In the genomic region with DNA sequence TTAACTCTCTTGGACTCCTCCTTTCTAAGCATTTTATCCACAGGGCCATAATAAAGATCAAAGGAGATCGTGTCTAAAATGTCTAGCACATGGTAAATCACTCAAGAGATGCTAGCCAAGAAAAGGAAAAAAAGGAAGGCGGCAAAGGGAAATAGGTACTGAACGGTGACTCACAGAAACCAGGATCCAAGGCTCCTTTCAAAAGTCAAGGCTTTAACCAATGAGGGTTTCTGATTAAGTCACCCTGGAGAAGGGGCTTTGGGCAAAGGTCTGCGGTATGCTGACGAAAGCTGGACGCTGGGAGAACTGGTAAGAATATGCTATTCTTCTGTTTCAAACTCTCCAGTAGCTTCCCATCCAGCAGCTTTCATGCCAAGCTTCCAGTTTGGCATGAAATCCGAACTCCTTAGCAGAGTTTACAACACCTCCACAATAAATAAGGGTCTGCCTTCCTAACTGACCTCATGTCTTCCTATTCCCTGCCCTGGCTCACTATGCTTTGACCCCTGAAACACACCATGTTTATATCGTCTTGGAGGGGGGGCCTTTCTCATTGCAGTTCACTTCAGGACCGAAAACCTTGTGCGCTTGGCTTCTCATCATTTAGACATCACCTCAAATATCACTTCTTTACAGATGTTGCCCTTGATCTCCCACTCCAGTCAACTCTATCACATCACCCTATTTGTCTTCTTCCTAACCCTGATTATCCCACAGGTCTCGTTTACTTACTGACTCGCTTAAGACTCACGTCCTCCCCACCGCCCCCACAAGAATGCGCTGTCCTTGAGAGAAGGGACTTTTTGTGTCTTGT, we compare ENCODE assay signal across 1 cellular context.
A peak's percentile ranks its signal among the peaks of the same experiment; 100 is the strongest.
TF ChIP-seq lines count a peak whose summit lies in the region.

No MANE protein-coding gene starts in this region.

TF ChIP-seq in HepG2, 621 proteins besides CTCF, POLR2A, EP300 and RAD21 (continues in another document):
- TF ChIP-seq SETDB1 (CRISPR knock-in tag; IDR thresholded peaks at IDR 0.05; ENCODE audit: borderline replicate concordance) (no peak), SMAD3 (CRISPR knock-in tag; IDR thresholded peaks at IDR 0.05) (0 out of 2 replicates have a peak, but pooled peaks have one; percentile 14), ZNF709 (CRISPR knock-in tag; IDR thresholded peaks at IDR 0.05) (no peak), KLF9 (CRISPR knock-in tag; IDR thresholded peaks at IDR 0.05; ENCODE audit: low read depth) (0 out of 2 replicates have a peak, but pooled peaks have one; percentile 5), GLI4 (CRISPR knock-in tag; IDR thresholded peaks at IDR 0.05; ENCODE audit: borderline replicate concordance) (0 out of 2 replicates have a peak, but pooled peaks have one; percentile 11), ZBTB38 (CRISPR knock-in tag; IDR thresholded peaks at IDR 0.05) (no peak), KDM2A (CRISPR knock-in tag; IDR thresholded peaks at IDR 0.05; ENCODE audit: borderline replicate concordance, low read depth) (no peak), GATAD2A (CRISPR knock-in tag; IDR thresholded peaks at IDR 0.05) (0 out of 2 replicates have a peak, but pooled peaks have one; percentile 33), ZNF432 (CRISPR knock-in tag; IDR thresholded peaks at IDR 0.05; ENCODE audit: borderline replicate concordance) (no peak), ZNF124 (CRISPR knock-in tag; IDR thresholded peaks at IDR 0.05) (0 out of 2 replicates have a peak, but pooled peaks have one; percentile 11), DNMT3B (CRISPR knock-in tag; conservative IDR thresholded peaks at IDR 0.05) (0 out of 2 replicates have a peak, but pooled peaks have one; percentile 39), TARDBP (CRISPR knock-in tag; IDR thresholded peaks at IDR 0.05) (no peak), ZNF570 (CRISPR knock-in tag; IDR thresholded peaks at IDR 0.05; ENCODE audit: borderline replicate concordance) (no peak), KDM3A (CRISPR knock-in tag; IDR thresholded peaks at IDR 0.05; ENCODE audit: low read depth) (no peak), ZKSCAN8 (CRISPR knock-in tag; IDR thresholded peaks at IDR 0.05; ENCODE audit: borderline replicate concordance) (no peak), ZFP82 (CRISPR knock-in tag; IDR thresholded peaks at IDR 0.05; ENCODE audit: borderline replicate concordance) (0 out of 2 replicates have a peak, but pooled peaks have one; percentile 3), REXO4 (CRISPR knock-in tag; IDR thresholded peaks at IDR 0.05; ENCODE audit: borderline replicate concordance) (no peak), ZNF207 (IDR thresholded peaks at IDR 0.05; ENCODE audit: borderline replicate concordance) (no peak), TEAD2 (CRISPR knock-in tag; IDR thresholded peaks at IDR 0.05) (no peak), FOXC1 (CRISPR knock-in tag; IDR thresholded peaks at IDR 0.05; ENCODE audit: borderline replicate concordance) (no peak), GPN1 (CRISPR knock-in tag; IDR thresholded peaks at IDR 0.05; ENCODE audit: borderline replicate concordance) (no peak), ERF (CRISPR knock-in tag; IDR thresholded peaks at IDR 0.05) (no peak), FOXA1 (IDR thresholded peaks at IDR 0.05) (no peak), FOXA1 (CRISPR knock-in tag; IDR thresholded peaks at IDR 0.05) (peak; percentile 70), ZNF564 (CRISPR knock-in tag; IDR thresholded peaks at IDR 0.05) (no peak), ZEB1 (IDR thresholded peaks at IDR 0.05; ENCODE audit: insufficient replicate concordance, low read depth) (no peak), ADNP (CRISPR knock-in tag; IDR thresholded peaks at IDR 0.05) (no peak), RXRB (CRISPR knock-in tag; IDR thresholded peaks at IDR 0.05; ENCODE audit: borderline replicate concordance) (no peak), TAF1 (CRISPR knock-in tag; IDR thresholded peaks at IDR 0.05) (no peak), ZBTB7B (CRISPR knock-in tag; IDR thresholded peaks at IDR 0.05) (no peak), SIX4 (CRISPR knock-in tag; IDR thresholded peaks at IDR 0.05) (0 out of 2 replicates have a peak, but pooled peaks have one; percentile 40), ZNF776 (CRISPR knock-in tag; IDR thresholded peaks at IDR 0.05) (no peak)
- TF ChIP-seq, protein P1, sequence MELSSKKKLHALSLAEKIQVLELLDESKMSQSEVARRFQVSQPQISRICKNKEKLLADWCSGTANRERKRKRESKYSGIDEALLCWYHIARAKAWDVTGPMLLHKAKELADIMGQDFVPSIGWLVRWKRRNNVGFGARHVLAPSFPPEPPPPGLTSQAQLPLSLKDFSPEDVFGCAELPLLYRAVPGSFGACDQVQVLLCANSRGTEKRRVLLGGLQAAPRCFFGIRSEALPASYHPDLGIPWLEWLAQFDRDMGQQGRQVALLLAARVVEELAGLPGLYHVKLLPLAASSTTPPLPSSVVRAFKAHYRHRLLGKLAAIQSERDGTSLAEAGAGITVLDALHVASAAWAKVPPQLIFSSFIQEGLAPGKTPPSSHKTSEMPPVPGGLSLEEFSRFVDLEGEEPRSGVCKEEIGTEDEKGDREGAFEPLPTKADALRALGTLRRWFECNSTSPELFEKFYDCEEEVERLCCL (CRISPR knock-in tag; IDR thresholded peaks at IDR 0.05; ENCODE audit: borderline replicate concordance): peak; percentile 78; the same call in 1 of the 2 replicates
- TF ChIP-seq, protein P2, sequence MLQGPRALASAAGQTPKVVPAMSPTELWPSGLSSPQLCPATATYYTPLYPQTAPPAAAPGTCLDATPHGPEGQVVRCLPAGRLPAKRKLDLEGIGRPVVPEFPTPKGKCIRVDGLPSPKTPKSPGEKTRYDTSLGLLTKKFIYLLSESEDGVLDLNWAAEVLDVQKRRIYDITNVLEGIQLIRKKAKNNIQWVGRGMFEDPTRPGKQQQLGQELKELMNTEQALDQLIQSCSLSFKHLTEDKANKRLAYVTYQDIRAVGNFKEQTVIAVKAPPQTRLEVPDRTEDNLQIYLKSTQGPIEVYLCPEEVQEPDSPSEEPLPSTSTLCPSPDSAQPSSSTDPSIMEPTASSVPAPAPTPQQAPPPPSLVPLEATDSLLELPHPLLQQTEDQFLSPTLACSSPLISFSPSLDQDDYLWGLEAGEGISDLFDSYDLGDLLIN (CRISPR knock-in tag; IDR thresholded peaks at IDR 0.05; ENCODE audit: borderline replicate concordance): no peak
- TF ChIP-seq, protein P3, sequence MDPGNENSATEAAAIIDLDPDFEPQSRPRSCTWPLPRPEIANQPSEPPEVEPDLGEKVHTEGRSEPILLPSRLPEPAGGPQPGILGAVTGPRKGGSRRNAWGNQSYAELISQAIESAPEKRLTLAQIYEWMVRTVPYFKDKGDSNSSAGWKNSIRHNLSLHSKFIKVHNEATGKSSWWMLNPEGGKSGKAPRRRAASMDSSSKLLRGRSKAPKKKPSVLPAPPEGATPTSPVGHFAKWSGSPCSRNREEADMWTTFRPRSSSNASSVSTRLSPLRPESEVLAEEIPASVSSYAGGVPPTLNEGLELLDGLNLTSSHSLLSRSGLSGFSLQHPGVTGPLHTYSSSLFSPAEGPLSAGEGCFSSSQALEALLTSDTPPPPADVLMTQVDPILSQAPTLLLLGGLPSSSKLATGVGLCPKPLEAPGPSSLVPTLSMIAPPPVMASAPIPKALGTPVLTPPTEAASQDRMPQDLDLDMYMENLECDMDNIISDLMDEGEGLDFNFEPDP (CRISPR knock-in tag; conservative IDR thresholded peaks at IDR 0.05): 0 out of 2 replicates have a peak, but pooled peaks have one; percentile 23
- TF ChIP-seq, protein P4, sequence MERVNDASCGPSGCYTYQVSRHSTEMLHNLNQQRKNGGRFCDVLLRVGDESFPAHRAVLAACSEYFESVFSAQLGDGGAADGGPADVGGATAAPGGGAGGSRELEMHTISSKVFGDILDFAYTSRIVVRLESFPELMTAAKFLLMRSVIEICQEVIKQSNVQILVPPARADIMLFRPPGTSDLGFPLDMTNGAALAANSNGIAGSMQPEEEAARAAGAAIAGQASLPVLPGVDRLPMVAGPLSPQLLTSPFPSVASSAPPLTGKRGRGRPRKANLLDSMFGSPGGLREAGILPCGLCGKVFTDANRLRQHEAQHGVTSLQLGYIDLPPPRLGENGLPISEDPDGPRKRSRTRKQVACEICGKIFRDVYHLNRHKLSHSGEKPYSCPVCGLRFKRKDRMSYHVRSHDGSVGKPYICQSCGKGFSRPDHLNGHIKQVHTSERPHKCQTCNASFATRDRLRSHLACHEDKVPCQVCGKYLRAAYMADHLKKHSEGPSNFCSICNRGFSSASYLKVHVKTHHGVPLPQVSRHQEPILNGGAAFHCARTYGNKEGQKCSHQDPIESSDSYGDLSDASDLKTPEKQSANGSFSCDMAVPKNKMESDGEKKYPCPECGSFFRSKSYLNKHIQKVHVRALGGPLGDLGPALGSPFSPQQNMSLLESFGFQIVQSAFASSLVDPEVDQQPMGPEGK (CRISPR knock-in tag; IDR thresholded peaks at IDR 0.05): peak; percentile 75
- TF ChIP-seq, protein P5, sequence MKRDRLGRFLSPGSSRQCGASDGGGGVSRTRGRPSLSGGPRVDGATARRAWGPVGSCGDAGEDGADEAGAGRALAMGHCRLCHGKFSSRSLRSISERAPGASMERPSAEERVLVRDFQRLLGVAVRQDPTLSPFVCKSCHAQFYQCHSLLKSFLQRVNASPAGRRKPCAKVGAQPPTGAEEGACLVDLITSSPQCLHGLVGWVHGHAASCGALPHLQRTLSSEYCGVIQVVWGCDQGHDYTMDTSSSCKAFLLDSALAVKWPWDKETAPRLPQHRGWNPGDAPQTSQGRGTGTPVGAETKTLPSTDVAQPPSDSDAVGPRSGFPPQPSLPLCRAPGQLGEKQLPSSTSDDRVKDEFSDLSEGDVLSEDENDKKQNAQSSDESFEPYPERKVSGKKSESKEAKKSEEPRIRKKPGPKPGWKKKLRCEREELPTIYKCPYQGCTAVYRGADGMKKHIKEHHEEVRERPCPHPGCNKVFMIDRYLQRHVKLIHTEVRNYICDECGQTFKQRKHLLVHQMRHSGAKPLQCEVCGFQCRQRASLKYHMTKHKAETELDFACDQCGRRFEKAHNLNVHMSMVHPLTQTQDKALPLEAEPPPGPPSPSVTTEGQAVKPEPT (CRISPR knock-in tag; IDR thresholded peaks at IDR 0.05; ENCODE audit: low read depth): no peak
- TF ChIP-seq, protein P6, sequence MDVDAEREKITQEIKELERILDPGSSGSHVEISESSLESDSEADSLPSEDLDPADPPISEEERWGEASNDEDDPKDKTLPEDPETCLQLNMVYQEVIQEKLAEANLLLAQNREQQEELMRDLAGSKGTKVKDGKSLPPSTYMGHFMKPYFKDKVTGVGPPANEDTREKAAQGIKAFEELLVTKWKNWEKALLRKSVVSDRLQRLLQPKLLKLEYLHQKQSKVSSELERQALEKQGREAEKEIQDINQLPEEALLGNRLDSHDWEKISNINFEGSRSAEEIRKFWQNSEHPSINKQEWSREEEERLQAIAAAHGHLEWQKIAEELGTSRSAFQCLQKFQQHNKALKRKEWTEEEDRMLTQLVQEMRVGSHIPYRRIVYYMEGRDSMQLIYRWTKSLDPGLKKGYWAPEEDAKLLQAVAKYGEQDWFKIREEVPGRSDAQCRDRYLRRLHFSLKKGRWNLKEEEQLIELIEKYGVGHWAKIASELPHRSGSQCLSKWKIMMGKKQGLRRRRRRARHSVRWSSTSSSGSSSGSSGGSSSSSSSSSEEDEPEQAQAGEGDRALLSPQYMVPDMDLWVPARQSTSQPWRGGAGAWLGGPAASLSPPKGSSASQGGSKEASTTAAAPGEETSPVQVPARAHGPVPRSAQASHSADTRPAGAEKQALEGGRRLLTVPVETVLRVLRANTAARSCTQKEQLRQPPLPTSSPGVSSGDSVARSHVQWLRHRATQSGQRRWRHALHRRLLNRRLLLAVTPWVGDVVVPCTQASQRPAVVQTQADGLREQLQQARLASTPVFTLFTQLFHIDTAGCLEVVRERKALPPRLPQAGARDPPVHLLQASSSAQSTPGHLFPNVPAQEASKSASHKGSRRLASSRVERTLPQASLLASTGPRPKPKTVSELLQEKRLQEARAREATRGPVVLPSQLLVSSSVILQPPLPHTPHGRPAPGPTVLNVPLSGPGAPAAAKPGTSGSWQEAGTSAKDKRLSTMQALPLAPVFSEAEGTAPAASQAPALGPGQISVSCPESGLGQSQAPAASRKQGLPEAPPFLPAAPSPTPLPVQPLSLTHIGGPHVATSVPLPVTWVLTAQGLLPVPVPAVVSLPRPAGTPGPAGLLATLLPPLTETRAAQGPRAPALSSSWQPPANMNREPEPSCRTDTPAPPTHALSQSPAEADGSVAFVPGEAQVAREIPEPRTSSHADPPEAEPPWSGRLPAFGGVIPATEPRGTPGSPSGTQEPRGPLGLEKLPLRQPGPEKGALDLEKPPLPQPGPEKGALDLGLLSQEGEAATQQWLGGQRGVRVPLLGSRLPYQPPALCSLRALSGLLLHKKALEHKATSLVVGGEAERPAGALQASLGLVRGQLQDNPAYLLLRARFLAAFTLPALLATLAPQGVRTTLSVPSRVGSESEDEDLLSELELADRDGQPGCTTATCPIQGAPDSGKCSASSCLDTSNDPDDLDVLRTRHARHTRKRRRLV (CRISPR knock-in tag; IDR thresholded peaks at IDR 0.05): no peak
- TF ChIP-seq, protein P7, sequence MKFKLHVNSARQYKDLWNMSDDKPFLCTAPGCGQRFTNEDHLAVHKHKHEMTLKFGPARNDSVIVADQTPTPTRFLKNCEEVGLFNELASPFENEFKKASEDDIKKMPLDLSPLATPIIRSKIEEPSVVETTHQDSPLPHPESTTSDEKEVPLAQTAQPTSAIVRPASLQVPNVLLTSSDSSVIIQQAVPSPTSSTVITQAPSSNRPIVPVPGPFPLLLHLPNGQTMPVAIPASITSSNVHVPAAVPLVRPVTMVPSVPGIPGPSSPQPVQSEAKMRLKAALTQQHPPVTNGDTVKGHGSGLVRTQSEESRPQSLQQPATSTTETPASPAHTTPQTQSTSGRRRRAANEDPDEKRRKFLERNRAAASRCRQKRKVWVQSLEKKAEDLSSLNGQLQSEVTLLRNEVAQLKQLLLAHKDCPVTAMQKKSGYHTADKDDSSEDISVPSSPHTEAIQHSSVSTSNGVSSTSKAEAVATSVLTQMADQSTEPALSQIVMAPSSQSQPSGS (CRISPR knock-in tag; IDR thresholded peaks at IDR 0.05): no peak
- TF ChIP-seq, protein P8, sequence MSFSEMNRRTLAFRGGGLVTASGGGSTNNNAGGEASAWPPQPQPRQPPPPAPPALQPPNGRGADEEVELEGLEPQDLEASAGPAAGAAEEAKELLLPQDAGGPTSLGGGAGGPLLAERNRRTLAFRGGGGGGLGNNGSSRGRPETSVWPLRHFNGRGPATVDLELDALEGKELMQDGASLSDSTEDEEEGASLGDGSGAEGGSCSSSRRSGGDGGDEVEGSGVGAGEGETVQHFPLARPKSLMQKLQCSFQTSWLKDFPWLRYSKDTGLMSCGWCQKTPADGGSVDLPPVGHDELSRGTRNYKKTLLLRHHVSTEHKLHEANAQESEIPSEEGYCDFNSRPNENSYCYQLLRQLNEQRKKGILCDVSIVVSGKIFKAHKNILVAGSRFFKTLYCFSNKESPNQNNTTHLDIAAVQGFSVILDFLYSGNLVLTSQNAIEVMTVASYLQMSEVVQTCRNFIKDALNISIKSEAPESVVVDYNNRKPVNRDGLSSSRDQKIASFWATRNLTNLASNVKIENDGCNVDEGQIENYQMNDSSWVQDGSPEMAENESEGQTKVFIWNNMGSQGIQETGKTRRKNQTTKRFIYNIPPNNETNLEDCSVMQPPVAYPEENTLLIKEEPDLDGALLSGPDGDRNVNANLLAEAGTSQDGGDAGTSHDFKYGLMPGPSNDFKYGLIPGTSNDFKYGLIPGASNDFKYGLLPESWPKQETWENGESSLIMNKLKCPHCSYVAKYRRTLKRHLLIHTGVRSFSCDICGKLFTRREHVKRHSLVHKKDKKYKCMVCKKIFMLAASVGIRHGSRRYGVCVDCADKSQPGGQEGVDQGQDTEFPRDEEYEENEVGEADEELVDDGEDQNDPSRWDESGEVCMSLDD (CRISPR knock-in tag; IDR thresholded peaks at IDR 0.05; ENCODE audit: borderline replicate concordance): no peak
